ENCODE assay signal across 9 cellular contexts in the genomic region with DNA sequence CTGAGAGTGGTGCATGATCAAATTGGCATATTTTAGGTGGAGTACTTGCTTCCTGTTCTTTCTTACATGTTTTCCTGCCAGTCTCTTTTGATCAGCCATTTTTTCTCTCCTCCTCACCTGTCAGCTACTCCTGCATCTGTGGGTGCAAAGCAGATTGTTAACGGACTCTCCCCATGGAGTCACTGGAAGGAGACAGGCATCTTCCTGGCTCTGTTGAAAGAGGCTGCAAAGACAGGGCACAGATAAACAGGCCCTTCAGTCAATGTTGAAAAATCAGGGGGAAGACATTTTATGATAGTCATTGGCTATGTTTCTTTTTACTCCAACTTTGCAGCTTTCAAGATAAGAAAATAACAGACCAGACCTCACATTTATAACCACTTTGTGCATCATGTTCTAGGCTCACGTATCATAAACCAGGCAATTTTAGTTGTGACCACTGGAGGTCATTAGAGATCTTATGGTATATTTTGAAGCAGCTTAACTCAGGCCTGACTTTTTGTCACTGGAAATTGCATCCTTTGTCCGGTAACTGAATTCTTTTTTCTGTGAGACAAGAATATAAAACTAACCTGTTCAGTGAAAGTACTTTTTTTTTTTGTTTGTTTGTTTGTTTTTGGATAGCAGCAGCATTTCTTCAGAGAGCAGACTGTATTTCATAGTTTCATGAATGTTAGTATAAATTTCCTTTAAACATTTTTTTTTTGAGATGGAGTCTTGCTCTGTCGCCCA. TPM values are rescaled to one million over a fixed set of nuclear protein-coding genes. Genes with fewer than 3 reads are reported as not detected.
A peak's percentile ranks its signal among the peaks of the same experiment; 100 is the strongest.
DNase-seq lines count a peak whose midpoint lies in the region; ATAC-seq and TF ChIP-seq lines count a peak whose summit lies in the region.
"Had no signal": no experiment of that assay in that cellular context is flagged by ENCODE, and none has a peak within 500 bp of the region (broad histone marks: within the 10 kb centered on the region; RNA-seq: fewer than 3 reads in every experiment).

No MANE protein-coding gene starts in this region.

- WGBS in psoas muscle, 3 donors = 34 to 43% (median 42%) methylated on average over 4 of the region's 4 CpGs

- peak overlapping the region in 1 of 7 donors; percentile 2 for H3K27ac Mint-ChIP-seq in CD4-positive, alpha-beta memory T cell

- H3K27ac ChIP-seq in CD4-positive, alpha-beta memory T cell (ENCODE audit: low read depth, low read length) = no peak overlapping the region
- H3K27ac ChIP-seq in WERI-Rb-1 (no peak overlapping the region), psoas muscle (no peak overlapping the region)

- peaks cover under 1 to 2% of the 10 kb centered on the region in 2 donors for H3K27me3 Mint-ChIP-seq in CD4-positive, alpha-beta memory T cell

- H3K4me1 Mint-ChIP-seq in CD4-positive, alpha-beta memory T cell = peaks cover 3 to 10% (median 7%) of the 10 kb centered on the region in 4 donors

- intact Hi-C loops in CD4-positive, alpha-beta memory T cell (cut with micrococcal nuclease) = loop anchor here (1.0 to 5.0 kb wide), 5 partner anchors 172 to 548 kb away; a partner anchor contains a TSS
- intact Hi-C loops in psoas muscle (cut with DNase I) = loop anchor here (1.0 to 10.0 kb wide), 5 partner anchors 172 to 546 kb away; a partner anchor contains a TSS

- no peak overlapping the region for H3K4me3 Mint-ChIP-seq in CD4-positive, alpha-beta memory T cell

- CTCF ChIA-PET in CD4-positive, alpha-beta memory T cell (lab: Charles Lee; ENCODE audit: partially characterized antibody) = interaction anchor here (0.9 to 2.8 kb wide), 20 partner anchors 9 to 1114 kb away, joined by 3 to 28 read pairs (median 4); a partner anchor contains a TSS

- H3K4me1 ChIP-seq in CD4-positive, alpha-beta memory T cell (ENCODE audit: insufficient read depth, low read length) = no peaks in the 10 kb centered on the region
- no peaks in the 10 kb centered on the region for H3K4me1 ChIP-seq in psoas muscle

- no peaks in the 10 kb centered on the region for H3K27me3 ChIP-seq in CD4-positive, alpha-beta memory T cell (ENCODE audit: insufficient read depth, low read length)
- H3K27me3 ChIP-seq in WERI-Rb-1 (ENCODE audit: insufficient read depth, low read depth, severe bottlenecking) = no peaks in the 10 kb centered on the region
- no peaks in the 10 kb centered on the region for H3K27me3 ChIP-seq in psoas muscle (ENCODE audit: insufficient read depth in 3 of 3, low read length in 2 of 3)

- no peak overlapping the region for H3K4me3 ChIP-seq in CD4-positive, alpha-beta memory T cell (ENCODE audit: low read length in 2 of 2)
- H3K4me3 ChIP-seq in WERI-Rb-1 (ENCODE audit: low read depth, low read length) = no peak overlapping the region
- no peak overlapping the region for H3K4me3 ChIP-seq in psoas muscle

- H3K36me3 Mint-ChIP-seq in CD4-positive, alpha-beta memory T cell = no peaks in the 10 kb centered on the region

- no peaks in the 10 kb centered on the region for H3K36me3 ChIP-seq in CD4-positive, alpha-beta memory T cell (ENCODE audit: insufficient read depth, low read length)
- H3K36me3 ChIP-seq in WERI-Rb-1 (no peaks in the 10 kb centered on the region), psoas muscle (ENCODE audit: insufficient read depth in 1 of 2, low read depth in 1 of 2) (no peaks in the 10 kb centered on the region)

- no peaks in the 10 kb centered on the region for H3K9me3 Mint-ChIP-seq in CD4-positive, alpha-beta memory T cell

- ATAC-seq in GM18868 (IDR thresholded peaks at IDR 0.05; ENCODE audit: unreplicated experiment) (peak; percentile 57), HG03103 (IDR thresholded peaks at IDR 0.05; ENCODE audit: low read depth, unreplicated experiment) (peak; percentile 39), psoas muscle (peak; percentile 57 to 88 (median 69))

- no peaks in the 10 kb centered on the region for H3K9me3 ChIP-seq in CD4-positive, alpha-beta memory T cell (ENCODE audit: control insufficient read depth in 1 of 2, low read length in 2 of 2)
- no peaks in the 10 kb centered on the region for H3K9me3 ChIP-seq in WERI-Rb-1 (ENCODE audit: severe bottlenecking)
- no peaks in the 10 kb centered on the region for H3K9me3 ChIP-seq in psoas muscle

- DNase-seq in CD4-positive, alpha-beta memory T cell = peak in 4 of 5 donors; percentile 28 to 37 (median 31)
- peak; percentile 87 for DNase-seq in NCI-H2171 treated with DMSO at 0.1 percent for 48 hours (lab: John Stamatoyannopoulos, UW)
- no peak for DNase-seq in WERI-Rb-1
- peak; percentile 53 for DNase-seq in germinal center (ENCODE audit: low spot score)
- no peak for DNase-seq in psoas muscle
- DNase-seq in activated CD4-positive, CD25-positive, alpha-beta regulatory T cell (lab: John Stamatoyannopoulos, UW) = no peak

- POLR2A ChIA-PET in CD4-positive, alpha-beta memory T cell (lab: Charles Lee; ENCODE audit: partially characterized antibody) = interaction anchor here (0.8 to 0.9 kb wide), 2 partner anchors 549 to 559 kb away, joined by 3 read pairs; no protein-coding TSS in a partner anchor

- peak; percentile 51 for TF ChIP-seq CTCF in WERI-Rb-1 (IDR thresholded peaks at IDR 0.05; ENCODE audit: low read depth, low read length)
- TF ChIP-seq CTCF in psoas muscle (IDR thresholded peaks at IDR 0.05) = peak; percentile 67

RNA-seq across cellular contexts. Expression of a gene that starts 20.1 kb away (rescaled TPM):
- not detected for total RNA-seq in CD4-positive, alpha-beta memory T cell
- polyA plus RNA-seq in CD4-positive, alpha-beta memory T cell = under 1 TPM in 1 of 2 donors, not detected in 1; 0.13 TPM
- not detected for total RNA-seq in psoas muscle
- under 1 TPM in 1 of 3 donors, not detected in 2; under 0.01 TPM for polyA plus RNA-seq in psoas muscle
- total RNA-seq: T-helper 1 cell treated with Interleukin-12 subunit alpha and Interleukin-12 subunit beta and Interleukin-4 antibody, amounts not matched to agents 30 ng/mL and 1 ng/mL, for 36 hours had no signal

RNA-seq across cellular contexts. Expression of a gene that starts 42.4 kb away (rescaled TPM):
- 10 to 100 TPM; 32.4 to 33.9 TPM for total RNA-seq in CD4-positive, alpha-beta memory T cell
- polyA plus RNA-seq in CD4-positive, alpha-beta memory T cell = 10 to 100 TPM; 53.8 to 54.8 TPM
- 1 to 10 TPM; 4.7 to 6.7 (median 5.3) TPM for total RNA-seq in psoas muscle
- 1 to 10 TPM; 5.1 to 5.7 (median 5.6) TPM for polyA plus RNA-seq in psoas muscle

Comparison
In these comparisons a context has a peak if more than half of its experiments do, and no peak if none do; other contexts are left out.
1. DNase-seq: peak in CD4-positive, alpha-beta memory T cell (4 of 5), NCI-H2171 treated with DMSO at 0.1 percent for 48 hours (single experiment) and germinal center (single experiment); none in WERI-Rb-1 (single experiment), psoas muscle (0 of 2) and activated CD4-positive, CD25-positive, alpha-beta regulatory T cell (0 of 4).
2. RNA of a gene that starts 42.4 kb away (total RNA-seq): 32.4 to 33.9 TPM in CD4-positive, alpha-beta memory T cell; 4.7 to 6.7 TPM in psoas muscle; every median in the first group is over 4 times any median in the second.
3. Peak in every context shown above with its lines, with median percentiles within 50 percentile points of each other: ATAC-seq.